Comparison of ENCODE assay signal across 27 cellular contexts in genomic region chr4:137739391-137739790, GRCh38.
A peak's percentile ranks its signal among the peaks of the same experiment; 100 is the strongest.
DNase-seq lines count a peak whose midpoint lies in the region; ATAC-seq and TF ChIP-seq lines count a peak whose summit lies in the region.
"Had no signal": no experiment of that assay in that cellular context is flagged by ENCODE, and none has a peak within 500 bp of the region (broad histone marks: within the 10 kb centered on the region; RNA-seq: fewer than 3 reads in every experiment).

No MANE protein-coding gene starts in this region.

- H3K23ac ChIP-seq in IMR-90 (ENCODE audit: low read depth, low read length), result no peak overlapping the region

- H2AK9ac ChIP-seq in IMR-90 (replicated peaks; ENCODE audit: low read depth, low read length, poor library complexity), result no peak overlapping the region

- no peaks in the 10 kb centered on the region for H3K27me3 ChIP-seq in IMR-90 (ENCODE audit: control insufficient read depth, insufficient read depth, low read length)
- no peaks in the 10 kb centered on the region for H3K27me3 ChIP-seq in left lung
- no peaks in the 10 kb centered on the region for H3K27me3 ChIP-seq in right lobe of liver
- H3K27me3 ChIP-seq: SJCRH30 had no signal

- in situ Hi-C loops in IMR-90 (cut with MboI; ENCODE audit: low sequenced_read_pairs), result no loop called here

- no peak overlapping the region for H3K56ac ChIP-seq in IMR-90 (ENCODE audit: extremely low read depth, insufficient read depth, low read length)

- POLR2A ChIA-PET in IMR-90 (lab: Charles Lee; ENCODE audit: unreplicated experiment), result no interaction called here

- no peak overlapping the region for H2BK5ac ChIP-seq in IMR-90 (ENCODE audit: low read depth, low read length, poor library complexity, severe bottlenecking)

- intact Hi-C loops in IMR-90 (cut with micrococcal nuclease), result no loop called here
- intact Hi-C loops in left lung (cut with DNase I), result no loop called here
- intact Hi-C loops in right lobe of liver (cut with DNase I), result no loop called here

- H3K27ac ChIP-seq in IMR-90 (ENCODE audit: insufficient read depth, low read length) (no peak overlapping the region), left lung (no peak overlapping the region), right lobe of liver (no peak overlapping the region)
- H3K27ac ChIP-seq: A549, C4-2B, SJCRH30 had no signal

- peak; percentile 65 for ATAC-seq in IMR-90 (ENCODE audit: low read depth)
- ATAC-seq in left lung, result peak; percentile 43
- no peak for ATAC-seq in GM21723 (IDR thresholded peaks at IDR 0.05; ENCODE audit: unreplicated experiment)
- no peak for ATAC-seq in HG03095 (IDR thresholded peaks at IDR 0.05; ENCODE audit: unreplicated experiment)
- no peak for ATAC-seq in right lobe of liver
- ATAC-seq: A549, PC-3, Right ventricle myocardium inferior, SK-N-SH treated with all-trans-retinoic acid at 6 μM for 48 hours had no signal

- H4K20me1 ChIP-seq in IMR-90 (ENCODE audit: insufficient read depth, low read length), result no peaks in the 10 kb centered on the region

- H3K4me3 ChIP-seq in IMR-90 (ENCODE audit: insufficient read depth, low read depth, low read length) (no peak overlapping the region), choroid plexus epithelial cell (ENCODE audit: low read depth, low read length) (no peak overlapping the region), left lung (no peak overlapping the region), right lobe of liver (no peak overlapping the region)
- H3K4me3 ChIP-seq: A549, SJCRH30 had no signal

- no peak overlapping the region for H2BK15ac ChIP-seq in IMR-90 (ENCODE audit: low read depth, low read length)

- TF ChIP-seq POLR2A in IMR-90 (IDR thresholded peaks at IDR 0.05; ENCODE audit: low read depth, low read length) (no peak), right lobe of liver (IDR thresholded peaks at IDR 0.05) (no peak)

- H3K79me1 ChIP-seq in IMR-90 (ENCODE audit: low read depth in 1 of 2, low read length in 2 of 2), result no peaks in the 10 kb centered on the region

- H4K5ac ChIP-seq in IMR-90 (ENCODE audit: low read depth, low read length), result no peak overlapping the region

- no peak overlapping the region for H4K91ac ChIP-seq in IMR-90 (ENCODE audit: insufficient read depth, low read depth, low read length)

- no peak overlapping the region for H2BK120ac ChIP-seq in IMR-90 (ENCODE audit: low read depth, low read length)

- no peak overlapping the region for H3K9ac ChIP-seq in IMR-90 (ENCODE audit: low read depth, low read length)

- no peak for TF ChIP-seq RAD21 in IMR-90 (IDR thresholded peaks at IDR 0.05; ENCODE audit: low read length)

- CTCF ChIA-PET in IMR-90 (lab: Yijun Ruan, JAX), result no interaction called here

- H2AK5ac ChIP-seq in IMR-90 (ENCODE audit: low read depth, low read length), result no peak overlapping the region

- no peaks in the 10 kb centered on the region for H3K4me1 ChIP-seq in IMR-90 (ENCODE audit: control insufficient read depth, insufficient read depth, low read length)
- H3K4me1 ChIP-seq in left lung, result no peaks in the 10 kb centered on the region
- no peaks in the 10 kb centered on the region for H3K4me1 ChIP-seq in right lobe of liver
- H3K4me1 ChIP-seq: A549, SJCRH30 had no signal

- dilution Hi-C loops in IMR-90 (cut with HindIII; ENCODE audit: low sequenced_read_pairs, unreplicated experiment), result no loop called here

- H2BK20ac ChIP-seq in IMR-90 (ENCODE audit: low read depth, low read length), result no peak overlapping the region

- H3K4me2 ChIP-seq in IMR-90 (ENCODE audit: low read depth, low read length), result no peak overlapping the region
- H3K4me2 ChIP-seq: A549 had no signal

- H3K9me1 ChIP-seq in IMR-90 (ENCODE audit: insufficient read depth, low read length), result 0 out of 2 replicates have a peak, but pooled peaks cover 2% of the 10 kb centered on the region

- no peak overlapping the region for H3K4ac ChIP-seq in IMR-90 (ENCODE audit: low read depth, low read length)

- H2AFZ ChIP-seq in IMR-90 (replicated peaks; ENCODE audit: low read length, poor library complexity), result no peak overlapping the region

- no peaks in the 10 kb centered on the region for H3K36me3 ChIP-seq in IMR-90 (ENCODE audit: control insufficient read depth, insufficient read depth, low read length)
- H3K36me3 ChIP-seq in left lung, result no peaks in the 10 kb centered on the region
- H3K36me3 ChIP-seq in right lobe of liver, result no peaks in the 10 kb centered on the region
- H3K36me3 ChIP-seq: SJCRH30 had no signal

- H3K9me3 ChIP-seq in IMR-90 (ENCODE audit: control insufficient read depth, insufficient read depth, low read length) (no peaks in the 10 kb centered on the region), left lung (no peaks in the 10 kb centered on the region), right lobe of liver (no peaks in the 10 kb centered on the region)
- H3K9me3 ChIP-seq: A549, SJCRH30 had no signal

- TF ChIP-seq CTCF in IMR-90 (conservative IDR thresholded peaks at IDR 0.05; ENCODE audit: low read depth, low read length), result no peak
- TF ChIP-seq CTCF in choroid plexus epithelial cell (conservative IDR thresholded peaks at IDR 0.05; ENCODE audit: low read depth, low read length), result no peak
- no peak for TF ChIP-seq CTCF in left lung (IDR thresholded peaks at IDR 0.05)
- TF ChIP-seq CTCF in right lobe of liver (IDR thresholded peaks at IDR 0.05), result no peak

- WGBS in IMR-90 (ENCODE audit: extremely low coverage in 2 of 2, insufficient read length in 1 of 2), 2 experiments, result no CpG with 5 or more reads among the region's 1 CpG
- 84% methylated on average over 1 of the region's 1 CpG for WGBS in right lobe of liver (ENCODE audit: insufficient coverage, low coverage, low lambda C conversion rate, missing lambda C conversion rate)

- no TSS peak for BruUV-seq in IMR-90 (replicated peaks; lab: Mats Ljungman, UMichigan)

- H3K18ac ChIP-seq in IMR-90 (ENCODE audit: low read depth, low read length), result no peak overlapping the region

- no peak overlapping the region; a peak in 1 of 4 replicates for H4K8ac ChIP-seq in IMR-90 (ENCODE audit: low read depth in 2 of 2, low read length in 2 of 2)

- DNase-seq in IMR-90 (no peak), choroid plexus epithelial cell (ENCODE audit: low read depth) (peak; percentile 57), left lung (no peak), right lobe of liver (no peak)
- DNase-seq in stimulated activated CD4-positive, alpha-beta T cell treated with anti-CD3 and anti-CD28 coated beads, Interleukin-12 subunit alpha, Interleukin-12 subunit beta, amount 100 ng/mL, for 4 hours, result no peak
- DNase-seq: CD8-positive, alpha-beta memory T cell; DMS 273 treated with DMSO at 0.1 percent for 48 hours; DMS79; GF-D8; GOT3; HCEC 1CT; Karpas-422; NCI-H1092 treated with DMSO at 0.1 percent for 48 hours; NCI-H1436; NCI-H187; NCI-H345; NCI-H524; NCI-H774; NK-92 treated with Interleukin-12 subunit alpha and Interleukin-12 subunit beta, amount 100 ng/mL, for 24 hours; PC-3; SJCRH30 had no signal

- H3K14ac ChIP-seq in IMR-90 (replicated peaks; ENCODE audit: low read depth, low read length), result no peak overlapping the region

TF ChIP-seq in IMR-90, 13 proteins besides CTCF, POLR2A, EP300 and RAD21:
- no peak for TF ChIP-seq CEBPB (IDR thresholded peaks at IDR 0.05; ENCODE audit: low read depth, low read length)
- TF ChIP-seq SMC3 (IDR thresholded peaks at IDR 0.05; ENCODE audit: low read depth, low read length), result no peak
- no peak for TF ChIP-seq FOS (IDR thresholded peaks at IDR 0.05; ENCODE audit: low read depth, low read length)
- no peak for TF ChIP-seq CHD1 (IDR thresholded peaks at IDR 0.05; ENCODE audit: low read depth, low read length)
- TF ChIP-seq BHLHE40 (IDR thresholded peaks at IDR 0.05; ENCODE audit: low read depth, low read length), result no peak
- TF ChIP-seq USF2 (IDR thresholded peaks at IDR 0.05; ENCODE audit: low read depth, low read length), result no peak
- no peak for TF ChIP-seq MAFK (IDR thresholded peaks at IDR 0.05; ENCODE audit: low read depth, low read length)
- TF ChIP-seq ELK1 (IDR thresholded peaks at IDR 0.05; ENCODE audit: borderline replicate concordance, low read depth, low read length), result no peak
- no peak for TF ChIP-seq RCOR1 (IDR thresholded peaks at IDR 0.05; ENCODE audit: insufficient replicate concordance, low read length)
- TF ChIP-seq RFX5 (IDR thresholded peaks at IDR 0.05; ENCODE audit: low read depth, low read length), result no peak
- no peak for TF ChIP-seq MAZ (IDR thresholded peaks at IDR 0.05; ENCODE audit: borderline replicate concordance, low read depth, low read length)
- no peak for TF ChIP-seq NFE2L2 (IDR thresholded peaks at IDR 0.05; ENCODE audit: low read depth, low read length)
- TF ChIP-seq MXI1 (IDR thresholded peaks at IDR 0.05; ENCODE audit: borderline replicate concordance, low read depth, low read length), result no peak

Comparison
In these comparisons a context has a peak if more than half of its experiments do, and no peak if none do; other contexts are left out.
1. ATAC-seq: peak in IMR-90 (single experiment) and left lung (single experiment); none in GM21723 (single experiment), HG03095 (single experiment) and right lobe of liver (0 of 4).